ENCODE assay signal across 8 cellular contexts in genomic region chrX:68945603-68946228, GRCh38.
DNase-seq lines count a peak whose midpoint lies in the region; ATAC-seq and TF ChIP-seq lines count a peak whose summit lies in the region.

No MANE protein-coding gene starts in this region.

- peak; percentile 49 for ATAC-seq in foreskin keratinocyte
- ATAC-seq in HG03342 (IDR thresholded peaks at IDR 0.05; ENCODE audit: unreplicated experiment) = no peak

- H3K36me3 ChIP-seq in tibial artery = no peaks in the 10 kb centered on the region

- no peak overlapping the region for H3K4me3 ChIP-seq in GM12875 (ENCODE audit: low read depth, low read length)
- H3K4me3 ChIP-seq in tibial artery = no peak overlapping the region

- no peaks in the 10 kb centered on the region for H3K9me3 ChIP-seq in tibial artery

- H3K4me1 ChIP-seq in foreskin keratinocyte (no peaks in the 10 kb centered on the region), tibial artery (no peaks in the 10 kb centered on the region)

- TF ChIP-seq CTCF in GM12875 (IDR thresholded peaks at IDR 0.05; ENCODE audit: borderline replicate concordance, insufficient read depth, low read depth, low read length) (peak; percentile 39; the same call in 1 of the 2 replicates), foreskin keratinocyte (conservative IDR thresholded peaks at IDR 0.05) (peak; percentile 43), tibial artery (IDR thresholded peaks at IDR 0.05) (no peak)

- DNase-seq in A172 (ENCODE audit: low spot score) (peak; percentile 1), SK-N-DZ (ENCODE audit: low spot score) (peak; percentile 7), foreskin keratinocyte (peak in 1 of 2 donors; percentile 24), MV-4-11 (lab: John Stamatoyannopoulos, UW) (no peak), tibial artery (no peak), NCI-H1694 treated with DMSO at 0.1 percent for 48 hours (lab: John Stamatoyannopoulos, UW) (no peak)

- H3K27ac ChIP-seq in foreskin keratinocyte (no peak overlapping the region), tibial artery (no peak overlapping the region)

- intact Hi-C loops in tibial artery (cut with DNase I; ENCODE audit: low total_unique reads) = no loop called here

- no peaks in the 10 kb centered on the region for H3K27me3 ChIP-seq in foreskin keratinocyte
- no peaks in the 10 kb centered on the region for H3K27me3 ChIP-seq in tibial artery

Comparison
In these comparisons a context has a peak if more than half of its experiments do, and no peak if none do; other contexts are left out.
1. DNase-seq: peak in A172 (single experiment) and SK-N-DZ (single experiment); none in MV-4-11 (single experiment), tibial artery (0 of 2) and NCI-H1694 treated with DMSO at 0.1 percent for 48 hours (single experiment).
2. CTCF ChIP-seq: peak in GM12875 (single experiment) and foreskin keratinocyte (single experiment); none in tibial artery (0 of 2).